Comparison of ENCODE assay signal across 8 cellular contexts in the genomic region with DNA sequence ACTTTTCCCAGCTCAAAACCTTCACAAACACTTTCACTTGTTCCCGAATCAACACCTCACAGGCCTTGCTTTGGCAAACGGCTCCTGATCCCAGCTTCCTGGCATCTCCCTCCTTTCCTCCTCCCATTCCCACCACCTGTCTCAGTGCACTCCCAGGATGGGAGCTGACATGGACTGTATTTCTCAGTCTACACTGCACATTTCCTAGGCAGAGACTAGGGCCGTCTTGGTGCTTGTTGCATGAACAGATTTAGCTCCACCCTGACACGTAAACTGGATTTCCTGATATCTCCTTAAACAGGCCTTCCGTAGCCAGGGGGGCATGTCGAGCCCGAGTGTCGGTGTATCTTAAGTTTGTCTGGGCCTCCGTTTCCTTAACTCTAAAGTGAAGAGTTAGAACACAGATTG. TPM values are rescaled to one million over a fixed set of nuclear protein-coding genes. Genes with fewer than 3 reads are reported as not detected.
DNase-seq lines count a peak whose midpoint lies in the region; ATAC-seq and TF ChIP-seq lines count a peak whose summit lies in the region.

No MANE protein-coding gene starts in this region.

- no peak overlapping the region for H2AK5ac ChIP-seq in mesenchymal stem cell (ENCODE audit: low read length, severe bottlenecking)

- CTCF ChIA-PET in activated CD8-positive, alpha-beta T cell treated with anti-CD3 and anti-CD28 coated beads, Interleukin-2, amount 10 ng/mL, durations not matched to agents 7 days and 5 days (lab: Charles Lee): interaction anchor here (1.6 kb wide), 2 partner anchors 203 to 278 kb away, joined by 4 to 6 read pairs; partner anchors contain the start of gene C15orf40

- peaks cover 28% of the 10 kb centered on the region for H3K4me1 Mint-ChIP-seq in activated CD8-positive, alpha-beta T cell treated with anti-CD3 and anti-CD28 coated beads, Interleukin-2, amount 10 ng/mL, durations not matched to agents 7 days and 5 days (ENCODE audit: low read depth)
- peaks cover 30% of the 10 kb centered on the region for H3K4me1 Mint-ChIP-seq in type B pancreatic cell (ENCODE audit: unreplicated experiment)

- no peak overlapping the region for H3K18ac ChIP-seq in mesenchymal stem cell (ENCODE audit: low read depth in 1 of 2, low read length in 2 of 2)

- intact Hi-C loops in heart left ventricle (cut with DNase I): loop anchor here in 5 of 10 donors (5.0 to 10.0 kb wide), 3 partner anchors 54 to 274 kb away; no protein-coding TSS in a partner anchor
- intact Hi-C loops in left ventricle myocardium superior (cut with micrococcal nuclease): loop anchor here (10.0 kb wide), 1 partner anchor 54 kb away; no protein-coding TSS in a partner anchor

- POLR2A ChIA-PET in activated CD8-positive, alpha-beta T cell treated with anti-CD3 and anti-CD28 coated beads, Interleukin-2, amount 10 ng/mL, durations not matched to agents 7 days and 5 days (lab: Charles Lee): interaction anchor here (0.7 to 4.4 kb wide), 6 partner anchors 9 to 269 kb away, joined by 3 to 44 read pairs (median 4); partner anchors contain the start of genes C15orf40 and RPS17

- H3K4me3 Mint-ChIP-seq in activated CD8-positive, alpha-beta T cell treated with anti-CD3 and anti-CD28 coated beads, Interleukin-2, amount 10 ng/mL, durations not matched to agents 7 days and 5 days: peak overlapping the region; percentile 75
- H3K4me3 Mint-ChIP-seq in type B pancreatic cell: peak overlapping the region; percentile 86

- H3K9me3 Mint-ChIP-seq in activated CD8-positive, alpha-beta T cell treated with anti-CD3 and anti-CD28 coated beads, Interleukin-2, amount 10 ng/mL, durations not matched to agents 7 days and 5 days (ENCODE audit: insufficient read depth): no peaks in the 10 kb centered on the region
- H3K9me3 Mint-ChIP-seq in type B pancreatic cell: no peaks in the 10 kb centered on the region

- in situ Hi-C loops in KBM-7 (cut with MboI; ENCODE audit: low pct_unique_long_range_greater_than_20kb, low sequenced_read_pairs): no loop called here

- TF ChIP-seq CTCF in heart left ventricle (IDR thresholded peaks at IDR 0.05) (no peak), type B pancreatic cell (conservative IDR thresholded peaks at IDR 0.05) (no peak)

- H4K8ac ChIP-seq in mesenchymal stem cell (ENCODE audit: low read length): no peak overlapping the region

- no peak overlapping the region for H3K23ac ChIP-seq in mesenchymal stem cell (ENCODE audit: low read length in 2 of 2)

- H3K4ac ChIP-seq in mesenchymal stem cell (ENCODE audit: low read depth in 1 of 2, low read length in 2 of 2): no peak overlapping the region

- H3K4me1 ChIP-seq in heart left ventricle (peaks cover 0 to 48% (median 32%) of the 10 kb centered on the region in 12 donors), mesenchymal stem cell (ENCODE audit: control insufficient read depth, insufficient read depth, low read depth, low read length) (peaks cover 4% of the 10 kb centered on the region)

- H3K36me3 Mint-ChIP-seq in activated CD8-positive, alpha-beta T cell treated with anti-CD3 and anti-CD28 coated beads, Interleukin-2, amount 10 ng/mL, durations not matched to agents 7 days and 5 days (ENCODE audit: low read depth): peaks cover 16% of the 10 kb centered on the region
- H3K36me3 Mint-ChIP-seq in type B pancreatic cell: peaks cover 4% of the 10 kb centered on the region

- no peak overlapping the region for H2BK15ac ChIP-seq in mesenchymal stem cell (ENCODE audit: low read depth, poor library complexity, severe bottlenecking)

- H3K36me3 ChIP-seq in heart left ventricle (peaks cover 0 to 13% (median 8%) of the 10 kb centered on the region in 9 donors), mesenchymal stem cell (ENCODE audit: control insufficient read depth in 1 of 2, insufficient read depth in 2 of 2, low read depth in 1 of 2, low read length in 2 of 2) (peaks cover 3 to 9% of the 10 kb centered on the region in 2 experiments)

- 41 to 53% (median 44%) methylated on average over 9 of the region's 9 CpGs for WGBS in heart left ventricle, 4 donors
- WGBS in mesenchymal stem cell: 89% methylated on average over 9 of the region's 9 CpGs

- peaks cover 10% of the 10 kb centered on the region for H3K27me3 Mint-ChIP-seq in activated CD8-positive, alpha-beta T cell treated with anti-CD3 and anti-CD28 coated beads, Interleukin-2, amount 10 ng/mL, durations not matched to agents 7 days and 5 days (ENCODE audit: low read depth)
- peaks cover 3% of the 10 kb centered on the region for H3K27me3 Mint-ChIP-seq in type B pancreatic cell

- no peak overlapping the region for H2BK120ac ChIP-seq in mesenchymal stem cell (ENCODE audit: low read depth, low read length)

- no peak overlapping the region for H2BK5ac ChIP-seq in mesenchymal stem cell (ENCODE audit: low read depth, low read length, poor library complexity, severe bottlenecking)

- no peak for ATAC-seq in heart left ventricle
- ATAC-seq in left ventricle myocardium superior: no peak
- ATAC-seq in activated CD8-positive, alpha-beta T cell treated with anti-CD3 and anti-CD28 coated beads, Interleukin-2, amount 10 ng/mL, durations not matched to agents 7 days and 5 days: no peak

- peak overlapping the region in 9 of 12 donors; percentile 71 to 99 (median 92) for H3K4me3 ChIP-seq in heart left ventricle
- no peak overlapping the region for H3K4me3 ChIP-seq in mesenchymal stem cell (ENCODE audit: insufficient read depth in 1 of 2, low read depth in 1 of 2, low read length in 2 of 2)

- H2BK12ac ChIP-seq in mesenchymal stem cell (ENCODE audit: low read length in 2 of 2): no peak overlapping the region

- no peak overlapping the region for H4K91ac ChIP-seq in mesenchymal stem cell (ENCODE audit: low read length)

- no peaks in the 10 kb centered on the region for H3K9me3 ChIP-seq in heart left ventricle
- H3K9me3 ChIP-seq in mesenchymal stem cell (ENCODE audit: control insufficient read depth, low read length): no peaks in the 10 kb centered on the region

- no peak overlapping the region for H3K14ac ChIP-seq in mesenchymal stem cell (ENCODE audit: low read length in 2 of 2)

- H3K27me3 ChIP-seq in heart left ventricle (no peaks in the 10 kb centered on the region), mesenchymal stem cell (ENCODE audit: control insufficient read depth in 1 of 2, insufficient read depth in 1 of 2, low read length in 2 of 2) (no peaks in the 10 kb centered on the region)

- H3K4me2 ChIP-seq in mesenchymal stem cell (ENCODE audit: low read length, poor library complexity, severe bottlenecking): peak overlapping the region; percentile 30

- H3K79me1 ChIP-seq in mesenchymal stem cell (replicated peaks; ENCODE audit: low read length, poor library complexity, severe bottlenecking): peaks cover 1% of the 10 kb centered on the region

- no peak overlapping the region for H2AFZ ChIP-seq in mesenchymal stem cell (ENCODE audit: low read depth, low read length)

- H3K27ac ChIP-seq in heart left ventricle: peak overlapping the region; percentile 4 to 100 (median 98)
- no peak overlapping the region for H3K27ac ChIP-seq in mesenchymal stem cell (ENCODE audit: low read length, poor library complexity, severe bottlenecking)

- no peak overlapping the region for H3K9ac ChIP-seq in mesenchymal stem cell (ENCODE audit: low read length)

- no peak overlapping the region for H3K27ac Mint-ChIP-seq in activated CD8-positive, alpha-beta T cell treated with anti-CD3 and anti-CD28 coated beads, Interleukin-2, amount 10 ng/mL, durations not matched to agents 7 days and 5 days
- peak overlapping the region; percentile 93 for H3K27ac Mint-ChIP-seq in type B pancreatic cell

- no peak for DNase-seq in heart left ventricle
- DNase-seq in left ventricle myocardium superior: no peak
- DNase-seq in activated CD8-positive, alpha-beta T cell treated with anti-CD3 and anti-CD28 coated beads, Interleukin-2, amount 10 ng/mL, durations not matched to agents 7 days and 5 days: no peak
- no peak for DNase-seq in mesenchymal stem cell
- DNase-seq in type B pancreatic cell (ENCODE audit: extremely low spot score, unreplicated experiment): no peak
- no peak for DNase-seq in GOT3 (lab: John Stamatoyannopoulos, UW)
- DNase-seq in UCSD-AML1 (lab: John Stamatoyannopoulos, UW; ENCODE audit: unreplicated experiment): no peak
- DNase-seq in KBM-7: no peak

- no peak for TF ChIP-seq POLR2A in heart left ventricle (IDR thresholded peaks at IDR 0.05)

RNA-seq across cellular contexts. Expression of gene WHAMM, which starts 0.8 kb away (rescaled TPM):
- 1 to 10 TPM; 4.6 to 9.1 (median 6.3) TPM for total RNA-seq in heart left ventricle
- 1 to 10 TPM; 2.8 to 7.4 TPM for polyA plus RNA-seq in heart left ventricle
- 6.4 TPM for total RNA-seq in left ventricle myocardium superior
- 10 to 100 TPM; 11.2 to 12.5 TPM for total RNA-seq in activated CD8-positive, alpha-beta T cell treated with anti-CD3 and anti-CD28 coated beads, Interleukin-2, amount 10 ng/mL, durations not matched to agents 7 days and 5 days
- polyA plus RNA-seq in mesenchymal stem cell (2013, experiment 1 of 2): 9.4 TPM
- polyA plus RNA-seq in mesenchymal stem cell (2013, experiment 2 of 2): 9.8 TPM
- total RNA-seq in type B pancreatic cell (ENCODE audit: low replicate concordance): 9.0 and 10.9 TPM in 2 replicates

RNA-seq across cellular contexts. Expression of gene FSD2, which starts 2.8 kb away (rescaled TPM):
- total RNA-seq in heart left ventricle (100 to 1,000 TPM in 1 of 9 donors, 10 to 100 TPM in 8; 11.7 to 140 (median 71.6) TPM), left ventricle myocardium superior (150 TPM), type B pancreatic cell (ENCODE audit: low replicate concordance) (not detected in 2 replicates)
- polyA plus RNA-seq in heart left ventricle: 10 to 100 TPM in 1 of 2 donors, 1 to 10 TPM in 1; 3.6 to 29.8 TPM
- total RNA-seq in activated CD8-positive, alpha-beta T cell treated with anti-CD3 and anti-CD28 coated beads, Interleukin-2, amount 10 ng/mL, durations not matched to agents 7 days and 5 days: not detected
- polyA plus RNA-seq in mesenchymal stem cell (2013, experiment 1 of 2): not detected
- polyA plus RNA-seq in mesenchymal stem cell (2013, experiment 2 of 2): 0.01 TPM

Comparison
In these comparisons a context has a peak if more than half of its experiments do, and no peak if none do; other contexts are left out.
1. H3K4me3 ChIP-seq: peak in heart left ventricle (9 of 12); none in mesenchymal stem cell (0 of 2).
2. RNA of gene FSD2, which starts 2.8 kb away (total RNA-seq): 150 TPM in left ventricle myocardium superior (single experiment) and 11.7 to 140 TPM in heart left ventricle; not detected in activated CD8-positive, alpha-beta T cell treated with anti-CD3 and anti-CD28 coated beads, Interleukin-2, amount 10 ng/mL, durations not matched to agents 7 days and 5 days and not detected in type B pancreatic cell; every median in the first group is over 10 times any median in the second.